In the genomic region with DNA sequence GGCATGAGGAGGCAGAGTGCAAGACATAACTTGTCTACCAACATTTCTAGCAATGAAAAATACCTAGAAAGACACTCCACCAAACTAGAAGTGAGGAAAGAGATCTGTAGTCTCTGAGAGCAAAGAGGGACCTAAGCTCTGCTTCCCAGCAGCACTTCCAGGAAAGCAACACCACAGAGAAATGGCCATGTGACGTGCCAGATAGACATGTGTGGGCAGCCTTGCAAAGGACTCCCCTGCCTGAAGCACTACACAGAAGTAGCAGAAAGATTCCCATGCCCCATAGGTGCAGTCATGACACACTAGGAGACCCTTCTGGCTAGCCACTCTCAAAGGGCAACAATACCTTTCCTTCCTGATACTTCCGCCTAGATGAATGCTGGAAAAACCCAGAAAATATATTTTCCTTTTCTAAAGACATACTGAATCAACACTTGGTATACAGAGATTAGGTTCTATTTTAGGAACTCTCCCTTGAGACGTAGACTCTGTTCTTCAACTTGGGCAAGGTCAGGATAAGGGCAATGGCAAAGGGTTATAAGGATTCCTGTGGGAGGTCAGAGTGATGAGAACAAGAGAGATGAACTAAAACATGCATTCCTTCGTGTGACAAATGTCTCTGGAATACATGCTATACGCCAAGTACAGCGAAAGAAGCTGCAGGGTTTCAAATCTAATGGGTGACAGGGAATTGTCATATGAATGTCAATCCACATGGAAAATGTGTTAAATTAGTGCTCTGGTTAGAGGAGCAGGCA, we compare ENCODE assay signal across 21 cellular contexts.
"Had no signal": no experiment of that assay in that cellular context is flagged by ENCODE, and none has a peak within 500 bp of the region (broad histone marks: within the 10 kb centered on the region; RNA-seq: fewer than 3 reads in every experiment).

No MANE protein-coding gene starts in this region.

- H3K4me3 ChIP-seq: heart right ventricle, smooth muscle cell, testis had no signal

- DNase-seq: activated CD4-positive, alpha-beta T cell treated with anti-CD3 and anti-CD28 coated beads for 4 hours; activated CD4-positive, alpha-beta T cell treated with anti-CD3 and anti-CD28 coated beads, Interleukin-2, amount 50 U/mL, for 48 hours; activated CD4-positive, CD25-positive, alpha-beta regulatory T cell; activated CD8-positive, alpha-beta memory T cell treated with anti-CD3 and anti-CD28 coated beads, Interleukin-2, amount 50 U/mL, for 48 hours; activated naive CD4-positive, alpha-beta T cell treated with Interleukin-2 at 50 U/mL for 16 hours; activated naive CD8-positive, alpha-beta T cell treated with anti-CD3 and anti-CD28 coated beads, Interleukin-2, amount 10 ng/mL, durations not matched to agents 7 days and 5 days; activated T-cell treated with anti-CD3 and anti-CD28 coated beads, Interleukin-2, amount 50 U/mL, for 48 hours; amniotic stem cell; heart right ventricle; mammary epithelial cell; nephron progenitor cell; nucleus accumbens; stimulated activated CD4-positive, alpha-beta T cell treated with anti-CD3 and anti-CD28 coated beads, Interleukin-15, amount 100 ng/mL, for 24 hours; stimulated activated naive B cell treated with anti-CD40 and anti-IgM and Interleukin-4, amounts not matched to agents 10 μg/mL and 1 μg/mL and 100 μg/mL, for 72 hours; SW 1271; T-helper 17 cell; testis had no signal

- H2AFZ ChIP-seq: parathyroid adenoma had no signal

- H3K27ac ChIP-seq: epithelial cell of prostate, heart right ventricle, parathyroid adenoma, testis had no signal

- H3K9ac ChIP-seq: parathyroid adenoma had no signal

- H3K9me3 ChIP-seq: heart right ventricle, testis had no signal

- ATAC-seq: sciatic nerve; stimulated activated naive B cell treated with anti-CD40 and anti-IgM and Interleukin-4, amounts not matched to agents 10 μg/mL and 1 μg/mL and 100 μg/mL, for 72 hours; T-helper 17 cell had no signal

- H3K36me3 ChIP-seq: heart right ventricle had no signal

- H3K4me2 ChIP-seq: smooth muscle cell had no signal

- H3K4me1 ChIP-seq: parathyroid adenoma, testis had no signal

- H3K27me3 ChIP-seq: heart right ventricle, testis had no signal

- H3K79me2 ChIP-seq: parathyroid adenoma had no signal
